In genomic region chr22:20083891-20084546, GRCh38 we compare ENCODE assay signal across 12 cellular contexts. TPM values are rescaled to one million over a fixed set of nuclear protein-coding genes. Genes with fewer than 3 reads are reported as not detected.
A peak's percentile ranks its signal among the peaks of the same experiment; 100 is the strongest.
DNase-seq lines count a peak whose midpoint lies in the region; ATAC-seq and TF ChIP-seq lines count a peak whose summit lies in the region.
"Had no signal": no experiment of that assay in that cellular context is flagged by ENCODE, and none has a peak within 500 bp of the region (broad histone marks: within the 10 kb centered on the region; RNA-seq: fewer than 3 reads in every experiment).

No MANE protein-coding gene starts in this region.

- H3K9me3 ChIP-seq in endodermal cell (ENCODE audit: control insufficient read depth, low read length) (no peaks in the 10 kb centered on the region), psoas muscle (no peaks in the 10 kb centered on the region), SK-N-SH (no peaks in the 10 kb centered on the region)
- H3K9me3 ChIP-seq: thyroid gland had no signal

- H3K9me2 ChIP-seq in SK-N-SH, result no peaks in the 10 kb centered on the region

- CTCF ChIA-PET in SK-N-SH (lab: Yijun Ruan, JAX), result interaction anchor here (0.6 to 2.2 kb wide), 13 partner anchors 9 to 120 kb away, joined by 3 to 10 read pairs (median 3); partner anchors contain the start of gene TRMT2A

- peaks cover 4% of the 10 kb centered on the region for H3K4me1 ChIP-seq in endodermal cell (ENCODE audit: control insufficient read depth, insufficient read depth, low read length)
- peaks cover 49% of the 10 kb centered on the region for H3K4me1 ChIP-seq in psoas muscle
- H3K4me1 ChIP-seq in SK-N-SH (ENCODE audit: control insufficient read depth in 1 of 2, insufficient read depth in 2 of 2, low read depth in 1 of 2, low read length in 1 of 2), result peaks cover 7 to 27% of the 10 kb centered on the region in 2 experiments; a peak in 1 of 4 replicates

- no peak overlapping the region for H2AFZ ChIP-seq in SK-N-SH (ENCODE audit: low read depth)

- intact Hi-C loops in psoas muscle (cut with DNase I), result loop anchor here (5.0 kb wide), 2 partner anchors 33 to 62 kb away; partner anchors contain the start of genes RANBP1 (in 1 of the 2), TANGO2 (in 1 of the 2) and TRMT2A (in 1 of the 2)

- no peaks in the 10 kb centered on the region for H3K27me3 ChIP-seq in endodermal cell (ENCODE audit: control insufficient read depth, insufficient read depth, low read length, poor library complexity, severe bottlenecking)
- H3K27me3 ChIP-seq in psoas muscle (ENCODE audit: insufficient read depth in 3 of 3, low read length in 2 of 3), result no peaks in the 10 kb centered on the region
- H3K27me3 ChIP-seq in SK-N-SH (ENCODE audit: insufficient read depth), result no peaks in the 10 kb centered on the region
- H3K27me3 ChIP-seq: thyroid gland had no signal

- peaks cover 40% of the 10 kb centered on the region for H3K36me3 ChIP-seq in endodermal cell (ENCODE audit: control insufficient read depth, insufficient read depth, low read length)
- peaks cover 8 to 36% of the 10 kb centered on the region in 2 donors for H3K36me3 ChIP-seq in psoas muscle (ENCODE audit: insufficient read depth in 1 of 2, low read depth in 1 of 2)
- peaks cover 37 to 43% of the 10 kb centered on the region in 2 experiments for H3K36me3 ChIP-seq in SK-N-SH (replicated peaks in 1 of 2; ENCODE audit: control insufficient read depth in 1 of 2, insufficient read depth in 2 of 2, low read length in 1 of 2)

- peaks cover 54% of the 10 kb centered on the region for H3K4me1 Mint-ChIP-seq in activated T-cell treated with anti-CD3 and anti-CD28 coated beads, Interleukin-2, amount 50 U/mL, for 24 hours (ENCODE audit: low read depth)
- peaks cover 59% of the 10 kb centered on the region for H3K4me1 Mint-ChIP-seq in activated T-cell treated with anti-CD3 and anti-CD28 coated beads, Interleukin-2, amount 50 U/mL, for 72 hours (ENCODE audit: low read depth)
- H3K4me1 Mint-ChIP-seq in IgD-negative memory B cell (peaks cover 4 to 30% (median 8%) of the 10 kb centered on the region in 3 donors), endodermal cell (peaks cover 39% of the 10 kb centered on the region)

- no peak overlapping the region for H3K4me3 Mint-ChIP-seq in activated T-cell treated with anti-CD3 and anti-CD28 coated beads, Interleukin-2, amount 50 U/mL, for 24 hours
- H3K4me3 Mint-ChIP-seq in activated T-cell treated with anti-CD3 and anti-CD28 coated beads, Interleukin-2, amount 50 U/mL, for 72 hours, result no peak overlapping the region
- H3K4me3 Mint-ChIP-seq in IgD-negative memory B cell (peak overlapping the region in 2 of 4 donors; percentile 37 to 53), endodermal cell (no peak overlapping the region)

- peaks cover 67% of the 10 kb centered on the region for H4K20me1 ChIP-seq in SK-N-SH (ENCODE audit: insufficient read depth)

- TF ChIP-seq EP300 in SK-N-SH (IDR thresholded peaks at IDR 0.05; ENCODE audit: borderline replicate concordance in 1 of 2, low read depth in 1 of 2, low read length in 1 of 2), result no peak

- no peak overlapping the region for H3K27ac ChIP-seq in endodermal cell (ENCODE audit: low read depth, low read length)
- H3K27ac ChIP-seq in psoas muscle, result peak overlapping the region; percentile 61
- no peak overlapping the region for H3K27ac ChIP-seq in SK-N-SH (ENCODE audit: low read depth in 2 of 2, low read length in 1 of 2)

- H3K4me2 ChIP-seq in SK-N-SH, result no peak overlapping the region

- no peaks in the 10 kb centered on the region for H3K9me3 Mint-ChIP-seq in activated T-cell treated with anti-CD3 and anti-CD28 coated beads, Interleukin-2, amount 50 U/mL, for 24 hours
- H3K9me3 Mint-ChIP-seq in activated T-cell treated with anti-CD3 and anti-CD28 coated beads, Interleukin-2, amount 50 U/mL, for 72 hours, result no peaks in the 10 kb centered on the region
- H3K9me3 Mint-ChIP-seq in IgD-negative memory B cell, result no peaks in the 10 kb centered on the region
- H3K9me3 Mint-ChIP-seq in endodermal cell, result no peaks in the 10 kb centered on the region

- TF ChIP-seq CTCF in endodermal cell (conservative IDR thresholded peaks at IDR 0.05) (no peak), psoas muscle (IDR thresholded peaks at IDR 0.05) (no peak), SK-N-SH (IDR thresholded peaks at IDR 0.05) (no peak)

- H3K27me3 Mint-ChIP-seq in activated T-cell treated with anti-CD3 and anti-CD28 coated beads, Interleukin-2, amount 50 U/mL, for 24 hours, result no peaks in the 10 kb centered on the region
- H3K27me3 Mint-ChIP-seq in activated T-cell treated with anti-CD3 and anti-CD28 coated beads, Interleukin-2, amount 50 U/mL, for 72 hours (ENCODE audit: low read depth), result no peaks in the 10 kb centered on the region
- no peaks in the 10 kb centered on the region for H3K27me3 Mint-ChIP-seq in IgD-negative memory B cell
- no peaks in the 10 kb centered on the region for H3K27me3 Mint-ChIP-seq in endodermal cell (ENCODE audit: insufficient read depth)

- 95% methylated on average over 9 to 10 of the region's 10 CpGs for WGBS in endodermal cell (ENCODE audit: insufficient coverage in 1 of 2, insufficient read length in 1 of 2), 2 experiments
- 67 to 78% (median 77%) methylated on average over 10 of the region's 10 CpGs for WGBS in psoas muscle, 3 donors
- WGBS in SK-N-SH (ENCODE audit: low lambda C conversion rate), result 83% methylated on average over 10 of the region's 10 CpGs

- peaks cover 6% of the 10 kb centered on the region for H3F3A ChIP-seq in SK-N-SH (replicated peaks; ENCODE audit: insufficient read depth)

- H3K27ac Mint-ChIP-seq in activated T-cell treated with anti-CD3 and anti-CD28 coated beads, Interleukin-2, amount 50 U/mL, for 24 hours, result peak overlapping the region; percentile 23
- H3K27ac Mint-ChIP-seq in activated T-cell treated with anti-CD3 and anti-CD28 coated beads, Interleukin-2, amount 50 U/mL, for 72 hours, result no peak overlapping the region
- peak overlapping the region in 2 of 3 donors; percentile 23 to 39 for H3K27ac Mint-ChIP-seq in IgD-negative memory B cell
- peak overlapping the region; percentile 87 for H3K27ac Mint-ChIP-seq in endodermal cell

- no peak overlapping the region for H3K9ac ChIP-seq in endodermal cell (ENCODE audit: extremely low read depth, low read length, poor library complexity, severe bottlenecking)
- H3K9ac ChIP-seq in SK-N-SH, result no peak overlapping the region

- no peak for DNase-seq in activated T-cell treated with anti-CD3 and anti-CD28 coated beads, Interleukin-2, amount 50 U/mL, for 24 hours
- no peak for DNase-seq in activated T-cell treated with anti-CD3 and anti-CD28 coated beads, Interleukin-2, amount 50 U/mL, for 72 hours
- DNase-seq in endodermal cell, result no peak
- DNase-seq in psoas muscle, result no peak
- DNase-seq in SK-N-SH, result no peak
- DNase-seq in COLO668 (lab: John Stamatoyannopoulos, UW; ENCODE audit: unreplicated experiment), result no peak
- DNase-seq in stimulated activated CD4-positive, alpha-beta T cell treated with anti-CD3 and anti-CD28 coated beads, Interleukin-2, amount 100 ng/mL, for 48 hours, result no peak
- DNase-seq: activated CD4-positive, CD25-positive, alpha-beta regulatory T cell treated with anti-CD3 and anti-CD28 coated beads, Interleukin-2, amount 50 U/mL, for 72 hours; activated effector memory CD4-positive, alpha-beta T cell treated with anti-CD3 and anti-CD28 coated beads, Interleukin-2, amount 50 U/mL, for 16 hours; NCI-H1436 treated with DMSO at 0.1 percent for 48 hours had no signal

- TF ChIP-seq RAD21 in SK-N-SH (IDR thresholded peaks at IDR 0.05; ENCODE audit: low read length), result no peak

- H3K36me3 Mint-ChIP-seq in activated T-cell treated with anti-CD3 and anti-CD28 coated beads, Interleukin-2, amount 50 U/mL, for 24 hours (ENCODE audit: low read depth), result peaks cover 84% of the 10 kb centered on the region
- peaks cover 8 to 22% of the 10 kb centered on the region in 2 donors for H3K36me3 Mint-ChIP-seq in activated T-cell treated with anti-CD3 and anti-CD28 coated beads, Interleukin-2, amount 50 U/mL, for 72 hours (ENCODE audit: insufficient read depth in 2 of 2)
- H3K36me3 Mint-ChIP-seq in IgD-negative memory B cell (no peaks in the 10 kb centered on the region), endodermal cell (ENCODE audit: low read depth) (peaks cover 45% of the 10 kb centered on the region)

- POLR2A ChIA-PET in SK-N-SH (lab: Yijun Ruan, JAX), result no interaction called here

- peaks cover 87% of the 10 kb centered on the region for H3K79me2 ChIP-seq in SK-N-SH (ENCODE audit: insufficient read depth)

- no peak for ATAC-seq in activated T-cell treated with anti-CD3 and anti-CD28 coated beads, Interleukin-2, amount 50 U/mL, for 72 hours (replicated peaks in 1 of 2)
- ATAC-seq in psoas muscle, result no peak

- H3K4me3 ChIP-seq in endodermal cell (ENCODE audit: low read length) (peak overlapping the region; percentile 30), psoas muscle (no peak overlapping the region), SK-N-SH (ENCODE audit: low read depth in 2 of 2, low read length in 1 of 2) (no peak overlapping the region)
- H3K4me3 ChIP-seq: thyroid gland had no signal

RNA-seq across cellular contexts. Expression of gene DGCR8, which starts 4.0 kb away (rescaled TPM):
- total RNA-seq in activated T-cell treated with anti-CD3 and anti-CD28 coated beads, Interleukin-2, amount 50 U/mL, for 72 hours, result 10 to 100 TPM; 44.2 to 46.6 TPM
- polyA plus RNA-seq in IgD-negative memory B cell (4.8 TPM), psoas muscle (10 to 100 TPM; 10.5 to 21.5 (median 15.3) TPM), SK-N-SH (2012; rRNA removed) (23.9 and 26.5 TPM in 2 replicates)
- total RNA-seq in endodermal cell (10 to 100 TPM; 61.3 to 76.1 TPM), psoas muscle (10 to 100 TPM; 12.2 to 19.5 (median 15.0) TPM)
- 43.6 TPM for polyA plus RNA-seq in endodermal cell (2013, experiment 1 of 2)
- 34.4 TPM for polyA plus RNA-seq in endodermal cell (2013, experiment 2 of 2)
- 15.0 and 15.8 TPM in 2 replicates for polyA plus RNA-seq in SK-N-SH (2012; cell fraction: cytosol; rRNA removed)
- 107 and 117 TPM in 2 replicates for polyA plus RNA-seq in SK-N-SH (2012; cell fraction: nucleus; rRNA removed)

RNA-seq across cellular contexts. Expression of gene RANBP1, which starts 31.9 kb away (rescaled TPM):
- 100 to 1,000 TPM; 194 to 256 TPM for total RNA-seq in activated T-cell treated with anti-CD3 and anti-CD28 coated beads, Interleukin-2, amount 50 U/mL, for 72 hours
- polyA plus RNA-seq in IgD-negative memory B cell, result 110 TPM
- 100 to 1,000 TPM; 320 to 415 TPM for total RNA-seq in endodermal cell
- polyA plus RNA-seq in endodermal cell (2013, experiment 1 of 2), result 514 TPM
- polyA plus RNA-seq in endodermal cell (2013, experiment 2 of 2), result 506 TPM
- total RNA-seq in psoas muscle, result 10 to 100 TPM; 32.2 to 55.7 (median 49.0) TPM
- polyA plus RNA-seq in psoas muscle, result 100 to 1,000 TPM in 1 of 3 donors, 10 to 100 TPM in 2; 44.1 to 161 (median 57.8) TPM
- polyA plus RNA-seq in SK-N-SH (2012; rRNA removed), result 288 and 502 TPM in 2 replicates
- 421 and 483 TPM in 2 replicates for polyA plus RNA-seq in SK-N-SH (2012; cell fraction: cytosol; rRNA removed)
- 259 and 349 TPM in 2 replicates for polyA plus RNA-seq in SK-N-SH (2012; cell fraction: nucleus; rRNA removed)

RNA-seq across cellular contexts. Expression of gene TRMT2A, which starts 33.0 kb away (rescaled TPM):
- total RNA-seq in activated T-cell treated with anti-CD3 and anti-CD28 coated beads, Interleukin-2, amount 50 U/mL, for 72 hours, result 10 to 100 TPM; 55.6 to 56.8 TPM
- polyA plus RNA-seq in IgD-negative memory B cell, result 33.7 TPM
- 10 to 100 TPM; 45.6 to 55.2 TPM for total RNA-seq in endodermal cell
- polyA plus RNA-seq in endodermal cell (2013, experiment 1 of 2), result 44.3 TPM
- 33.8 TPM for polyA plus RNA-seq in endodermal cell (2013, experiment 2 of 2)
- 10 to 100 TPM; 20.5 to 34.1 (median 24.9) TPM for total RNA-seq in psoas muscle
- 10 to 100 TPM; 20.8 to 32.4 (median 31.6) TPM for polyA plus RNA-seq in psoas muscle
- polyA plus RNA-seq in SK-N-SH (2012; rRNA removed), result 54.6 and 73.1 TPM in 2 replicates
- 7.9 and 12.8 TPM in 2 replicates for polyA plus RNA-seq in SK-N-SH (2012; cell fraction: cytosol; rRNA removed)
- 409 and 434 TPM in 2 replicates for polyA plus RNA-seq in SK-N-SH (2012; cell fraction: nucleus; rRNA removed)

RNA-seq across cellular contexts. Expression of gene ZDHHC8, which starts 47.6 kb away (rescaled TPM):
- 10 to 100 TPM; 41.6 to 47.6 TPM for total RNA-seq in activated T-cell treated with anti-CD3 and anti-CD28 coated beads, Interleukin-2, amount 50 U/mL, for 72 hours
- polyA plus RNA-seq in IgD-negative memory B cell, result 4.2 TPM
- 10 to 100 TPM; 82.2 to 82.3 TPM for total RNA-seq in endodermal cell
- polyA plus RNA-seq in endodermal cell (2013, experiment 1 of 2), result 70.4 TPM
- 56.8 TPM for polyA plus RNA-seq in endodermal cell (2013, experiment 2 of 2)
- 10 to 100 TPM; 15.8 to 23.7 (median 22.2) TPM for total RNA-seq in psoas muscle
- polyA plus RNA-seq in psoas muscle, result 10 to 100 TPM in 2 of 3 donors, 1 to 10 TPM in 1; 9.7 to 11.8 (median 10.8) TPM
- 36.5 and 65.3 TPM in 2 replicates for polyA plus RNA-seq in SK-N-SH (2012; rRNA removed)
- 21.9 and 35.0 TPM in 2 replicates for polyA plus RNA-seq in SK-N-SH (2012; cell fraction: cytosol; rRNA removed)
- polyA plus RNA-seq in SK-N-SH (2012; cell fraction: nucleus; rRNA removed), result 436 and 508 TPM in 2 replicates
